ENCODE assay signal across 9 cellular contexts in genomic region chr2:184597571-184597980, GRCh38. TPM values are rescaled to one million over a fixed set of nuclear protein-coding genes. Genes with fewer than 3 reads are reported as not detected.
DNase-seq lines count a peak whose midpoint lies in the region; ATAC-seq and TF ChIP-seq lines count a peak whose summit lies in the region.
"Had no signal": no experiment of that assay in that cellular context is flagged by ENCODE, and none has a peak within 500 bp of the region (broad histone marks: within the 10 kb centered on the region; RNA-seq: fewer than 3 reads in every experiment).

No MANE protein-coding gene starts in this region.

- peak overlapping the region; percentile 91 for H2AFZ ChIP-seq in SU-DHL-6 (ENCODE audit: low read depth, low read length, severe bottlenecking)

- peaks cover 0 to 7% (median 2%) of the 10 kb centered on the region in 4 donors for H3K4me1 ChIP-seq in transverse colon

- in situ Hi-C loops in transverse colon (cut with MboI; ENCODE audit: low pct_ligation_motif_present in 1 of 4, low pct_unique_long_range_greater_than_20kb in 1 of 4, low sequenced_read_pairs in 3 of 4), result no loop called here

- peaks cover 53% of the 10 kb centered on the region for H3K27me3 Mint-ChIP-seq in mesothelial cell of epicardium (ENCODE audit: low read depth)

- H3K27me3 ChIP-seq in SU-DHL-6 (ENCODE audit: low read length) (no peaks in the 10 kb centered on the region), transverse colon (peaks cover 58% of the 10 kb centered on the region)
- H3K27me3 ChIP-seq: BLaER1 had no signal

- H3K27ac Mint-ChIP-seq in mesothelial cell of epicardium, result peak overlapping the region; percentile 88

- H3K4me1 Mint-ChIP-seq in mesothelial cell of epicardium, result peaks cover 27% of the 10 kb centered on the region

- H3K4me2 ChIP-seq in SU-DHL-6 (ENCODE audit: low read depth, low read length, poor library complexity, severe bottlenecking), result peak overlapping the region; percentile 90
- H3K4me2 ChIP-seq: BLaER1 had no signal

- H3K36me3 Mint-ChIP-seq in mesothelial cell of epicardium, result no peaks in the 10 kb centered on the region

- WGBS in transverse colon (ENCODE audit: low coverage in 1 of 2), 2 donors, result 13 to 24% methylated on average over 7 to 14 of the region's 14 CpGs

- peak overlapping the region; percentile 92 for H3K4me3 ChIP-seq in SU-DHL-6 (ENCODE audit: insufficient read depth, low read length, poor library complexity, severe bottlenecking)
- H3K4me3 ChIP-seq in epithelial cell of proximal tubule (ENCODE audit: low read depth, low read length), result peak overlapping the region; percentile 50
- peak overlapping the region in 3 of 4 donors; percentile 33 to 55 (median 52) for H3K4me3 ChIP-seq in transverse colon
- H3K4me3 ChIP-seq: BLaER1 had no signal

- peaks cover 46% of the 10 kb centered on the region for H3K79me2 ChIP-seq in SU-DHL-6 (ENCODE audit: insufficient read depth, low read length)

- peaks cover 26% of the 10 kb centered on the region for H3F3A ChIP-seq in SU-DHL-6 (ENCODE audit: insufficient read depth)

- no peaks in the 10 kb centered on the region for H3K9me3 Mint-ChIP-seq in mesothelial cell of epicardium

- no peak for TF ChIP-seq EP300 in transverse colon (IDR thresholded peaks at IDR 0.05; ENCODE audit: low read depth)

- H3K9me3 ChIP-seq in SU-DHL-6 (ENCODE audit: insufficient read depth, low read length) (no peaks in the 10 kb centered on the region), transverse colon (no peaks in the 10 kb centered on the region)

- no peak for TF ChIP-seq CTCF in SU-DHL-6 (IDR thresholded peaks at IDR 0.05; ENCODE audit: insufficient read depth, low read length, poor library complexity, severe bottlenecking)
- no peak for TF ChIP-seq CTCF in epithelial cell of proximal tubule (conservative IDR thresholded peaks at IDR 0.05; ENCODE audit: low read depth, low read length)
- TF ChIP-seq CTCF in mesothelial cell of epicardium (IDR thresholded peaks at IDR 0.05; ENCODE audit: unreplicated experiment), result no peak
- no peak for TF ChIP-seq CTCF in transverse colon (IDR thresholded peaks at IDR 0.05)

- intact Hi-C loops in transverse colon (cut with DNase I; ENCODE audit: low total_unique reads), result no loop called here

- ATAC-seq in HG03354 (IDR thresholded peaks at IDR 0.05; ENCODE audit: poor library complexity, severe bottlenecking, unreplicated experiment), result peak; percentile 25

- DNase-seq in NCI-H1436 (lab: John Stamatoyannopoulos, UW) (peak; percentile 20), NCI-H1436 treated with DMSO at 0.1 percent for 48 hours (lab: John Stamatoyannopoulos, UW) (no peak), epithelial cell of proximal tubule (ENCODE audit: low read depth) (no peak), mesothelial cell of epicardium (ENCODE audit: low spot score in 2 of 2, unreplicated experiment in 2 of 2) (peak in 1 of 2 experiments; percentile 39), transverse colon (peak; percentile 20), middle frontal gyrus (ENCODE audit: extremely low spot score, low spot score) (no peak)

- peak overlapping the region; percentile 94 for H3K9ac ChIP-seq in SU-DHL-6 (ENCODE audit: low read length)
- H3K9ac ChIP-seq: BLaER1 had no signal

- peaks cover 22% of the 10 kb centered on the region for H3K36me3 ChIP-seq in SU-DHL-6 (ENCODE audit: low read length)
- no peaks in the 10 kb centered on the region for H3K36me3 ChIP-seq in transverse colon
- H3K36me3 ChIP-seq: BLaER1 had no signal

- H4K20me1 ChIP-seq in SU-DHL-6 (ENCODE audit: low read depth, low read length), result peaks cover 18% of the 10 kb centered on the region
- H4K20me1 ChIP-seq: BLaER1 had no signal

- peak overlapping the region; percentile 81 for H3K4me3 Mint-ChIP-seq in mesothelial cell of epicardium

- H3K9me2 ChIP-seq in SU-DHL-6 (replicated peaks; ENCODE audit: insufficient read depth, low read length), result no peaks in the 10 kb centered on the region

- TF ChIP-seq POLR2A in transverse colon (IDR thresholded peaks at IDR 0.05), result no peak

- H3K27ac ChIP-seq in SU-DHL-6 (ENCODE audit: low read depth, low read length), result peak overlapping the region; percentile 79
- peak overlapping the region in 3 of 4 donors; percentile 13 to 49 (median 25) for H3K27ac ChIP-seq in transverse colon
- H3K27ac ChIP-seq: BLaER1 had no signal

RNA-seq across cellular contexts. Expression of gene ZNF804A, which starts 0.8 kb away (rescaled TPM):
- not detected in 2 replicates for total RNA-seq in epithelial cell of proximal tubule
- total RNA-seq in mesothelial cell of epicardium, result 2.7 to 2.8 TPM (median 2.7 TPM) in 3 replicates
- 1 to 10 TPM in 1 of 4 donors, under 1 TPM in 3; 0.16 to 1.5 (median 0.70) TPM for total RNA-seq in transverse colon

Comparison
In these comparisons a context has a peak if more than half of its experiments do, and no peak if none do; other contexts are left out.
1. DNase-seq: peak in NCI-H1436 (single experiment) and transverse colon (single experiment); none in NCI-H1436 treated with DMSO at 0.1 percent for 48 hours (single experiment), epithelial cell of proximal tubule (single experiment) and middle frontal gyrus (single experiment).
2. Peak in every context shown above with its lines, with median percentiles within 50 percentile points of each other: H3K4me3 ChIP-seq.